Comparison of ENCODE assay signal across 1 cellular context in the genomic region with DNA sequence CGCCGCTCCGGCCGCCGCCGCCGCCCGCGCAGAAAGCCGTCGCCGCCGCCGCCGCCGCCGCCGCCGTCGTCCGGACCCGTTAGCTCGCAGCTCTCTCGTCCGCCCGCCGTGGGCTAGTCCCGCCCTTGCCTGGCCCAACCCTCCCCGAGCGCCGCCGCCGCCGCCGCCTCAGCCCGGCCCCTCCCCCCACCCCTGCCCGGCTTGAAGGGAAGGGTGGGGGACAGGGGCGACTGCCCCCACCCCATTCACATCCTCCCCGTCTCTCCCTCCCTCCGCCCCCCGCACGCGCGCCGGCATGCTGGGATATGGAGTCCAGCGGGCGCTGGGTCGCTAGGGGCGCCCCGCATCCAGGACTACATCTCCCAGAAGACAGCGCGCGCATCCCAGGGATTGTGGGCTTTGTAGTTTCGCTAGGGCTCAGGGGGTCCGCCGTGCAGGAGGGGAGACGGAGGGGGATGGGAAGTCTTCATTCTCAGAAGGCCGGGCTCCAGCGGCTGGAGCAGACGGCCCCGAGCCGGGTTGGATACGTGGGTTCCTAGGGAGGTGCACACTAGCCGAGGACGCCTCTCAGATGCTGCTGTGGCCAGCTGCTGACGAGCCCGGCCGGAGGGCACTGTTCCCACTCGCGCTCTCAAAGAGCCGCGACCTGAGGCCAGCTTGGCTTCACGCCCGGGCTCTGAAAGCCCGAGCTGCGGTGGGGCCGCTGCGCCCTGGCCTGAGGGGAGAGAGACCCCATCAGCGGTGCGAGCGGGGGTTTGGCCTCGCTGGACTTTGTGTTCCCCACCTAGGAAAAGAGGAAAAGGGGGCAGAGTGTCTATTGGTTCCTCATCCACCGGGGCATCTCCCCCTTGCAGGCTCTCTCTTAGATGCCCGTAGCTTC.
A peak's percentile ranks its signal among the peaks of the same experiment; 100 is the strongest.
TF ChIP-seq lines count a peak whose summit lies in the region.

A gene with protein sequence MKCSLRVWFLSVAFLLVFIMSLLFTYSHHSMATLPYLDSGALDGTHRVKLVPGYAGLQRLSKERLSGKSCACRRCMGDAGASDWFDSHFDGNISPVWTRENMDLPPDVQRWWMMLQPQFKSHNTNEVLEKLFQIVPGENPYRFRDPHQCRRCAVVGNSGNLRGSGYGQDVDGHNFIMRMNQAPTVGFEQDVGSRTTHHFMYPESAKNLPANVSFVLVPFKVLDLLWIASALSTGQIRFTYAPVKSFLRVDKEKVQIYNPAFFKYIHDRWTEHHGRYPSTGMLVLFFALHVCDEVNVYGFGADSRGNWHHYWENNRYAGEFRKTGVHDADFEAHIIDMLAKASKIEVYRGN (minus strand): TSS at position 118 of the 880 bp plus-strand sequence. CDS start 40,570 bp downstream, outside the sequence.

TF ChIP-seq in K562, 482 proteins besides CTCF, POLR2A, EP300 and RAD21 (continued from another document and continues in another):
- TF ChIP-seq ZNF146 (CRISPR knock-in tag; IDR thresholded peaks at IDR 0.05; ENCODE audit: unreplicated experiment), result no peak
- no peak for TF ChIP-seq KDM5B (IDR thresholded peaks at IDR 0.05; ENCODE audit: insufficient replicate concordance, low read depth, low read length)
- TF ChIP-seq, protein P1, sequence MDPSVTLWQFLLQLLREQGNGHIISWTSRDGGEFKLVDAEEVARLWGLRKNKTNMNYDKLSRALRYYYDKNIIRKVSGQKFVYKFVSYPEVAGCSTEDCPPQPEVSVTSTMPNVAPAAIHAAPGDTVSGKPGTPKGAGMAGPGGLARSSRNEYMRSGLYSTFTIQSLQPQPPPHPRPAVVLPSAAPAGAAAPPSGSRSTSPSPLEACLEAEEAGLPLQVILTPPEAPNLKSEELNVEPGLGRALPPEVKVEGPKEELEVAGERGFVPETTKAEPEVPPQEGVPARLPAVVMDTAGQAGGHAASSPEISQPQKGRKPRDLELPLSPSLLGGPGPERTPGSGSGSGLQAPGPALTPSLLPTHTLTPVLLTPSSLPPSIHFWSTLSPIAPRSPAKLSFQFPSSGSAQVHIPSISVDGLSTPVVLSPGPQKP (CRISPR knock-in tag; IDR thresholded peaks at IDR 0.05), result no peak
- TF ChIP-seq HNRNPLL (IDR thresholded peaks at IDR 0.05; ENCODE audit: low read depth, low read length, poor library complexity, severe bottlenecking), result no peak
- peak; percentile 35; the same call in 1 of the 2 replicates for TF ChIP-seq MTA3 (IDR thresholded peaks at IDR 0.05; ENCODE audit: borderline replicate concordance)
- peak; percentile 72; the same call in 1 of the 2 replicates for TF ChIP-seq SAFB (IDR thresholded peaks at IDR 0.05; ENCODE audit: borderline replicate concordance, low read depth, low read length)
- TF ChIP-seq SMARCC2 (IDR thresholded peaks at IDR 0.05; ENCODE audit: low read depth), result no peak
- 0 out of 2 replicates have a peak, but pooled peaks have one; percentile 54 for TF ChIP-seq PYGO2 (tag; IDR thresholded peaks at IDR 0.05)
- TF ChIP-seq NCOA2 (IDR thresholded peaks at IDR 0.05; ENCODE audit: partially characterized antibody in 2 of 2), result no peak
- peak; percentile 44 for TF ChIP-seq FIP1L1 (IDR thresholded peaks at IDR 0.05; ENCODE audit: low read depth, low read length, poor library complexity, severe bottlenecking)
- TF ChIP-seq, protein P2, sequence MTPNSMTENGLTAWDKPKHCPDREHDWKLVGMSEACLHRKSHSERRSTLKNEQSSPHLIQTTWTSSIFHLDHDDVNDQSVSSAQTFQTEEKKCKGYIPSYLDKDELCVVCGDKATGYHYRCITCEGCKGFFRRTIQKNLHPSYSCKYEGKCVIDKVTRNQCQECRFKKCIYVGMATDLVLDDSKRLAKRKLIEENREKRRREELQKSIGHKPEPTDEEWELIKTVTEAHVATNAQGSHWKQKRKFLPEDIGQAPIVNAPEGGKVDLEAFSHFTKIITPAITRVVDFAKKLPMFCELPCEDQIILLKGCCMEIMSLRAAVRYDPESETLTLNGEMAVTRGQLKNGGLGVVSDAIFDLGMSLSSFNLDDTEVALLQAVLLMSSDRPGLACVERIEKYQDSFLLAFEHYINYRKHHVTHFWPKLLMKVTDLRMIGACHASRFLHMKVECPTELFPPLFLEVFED (CRISPR knock-in tag; conservative IDR thresholded peaks at IDR 0.05), result peak; percentile 88; the same call in 1 of the 2 replicates
- TF ChIP-seq, protein P3, sequence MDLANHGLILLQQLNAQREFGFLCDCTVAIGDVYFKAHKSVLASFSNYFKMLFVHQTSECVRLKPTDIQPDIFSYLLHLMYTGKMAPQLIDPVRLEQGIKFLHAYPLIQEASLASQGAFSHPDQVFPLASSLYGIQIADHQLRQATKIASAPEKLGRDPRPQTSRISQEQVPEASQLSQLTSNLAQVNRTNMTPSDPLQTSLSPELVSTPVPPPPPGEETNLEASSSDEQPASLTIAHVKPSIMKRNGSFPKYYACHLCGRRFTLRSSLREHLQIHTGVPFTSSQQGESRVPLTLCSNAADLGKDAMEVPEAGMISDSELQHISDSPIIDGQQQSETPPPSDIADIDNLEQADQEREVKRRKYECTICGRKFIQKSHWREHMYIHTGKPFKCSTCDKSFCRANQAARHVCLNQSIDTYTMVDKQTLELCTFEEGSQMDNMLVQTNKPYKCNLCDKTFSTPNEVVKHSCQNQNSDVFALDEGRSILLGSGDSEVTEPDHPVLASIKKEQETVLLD (IDR thresholded peaks at IDR 0.05), result peak; percentile 55
- peak in 1 of 2 experiments; percentile 99; a peak in 2 of 4 replicates for TF ChIP-seq KDM4B (IDR thresholded peaks at IDR 0.05; ENCODE audit: borderline replicate concordance in 2 of 2, low read depth in 1 of 2)
- TF ChIP-seq NEUROD1 (IDR thresholded peaks at IDR 0.05; ENCODE audit: borderline replicate concordance, low read depth, low read length, partially characterized antibody), result peak; percentile 28
- TF ChIP-seq, protein P4, sequence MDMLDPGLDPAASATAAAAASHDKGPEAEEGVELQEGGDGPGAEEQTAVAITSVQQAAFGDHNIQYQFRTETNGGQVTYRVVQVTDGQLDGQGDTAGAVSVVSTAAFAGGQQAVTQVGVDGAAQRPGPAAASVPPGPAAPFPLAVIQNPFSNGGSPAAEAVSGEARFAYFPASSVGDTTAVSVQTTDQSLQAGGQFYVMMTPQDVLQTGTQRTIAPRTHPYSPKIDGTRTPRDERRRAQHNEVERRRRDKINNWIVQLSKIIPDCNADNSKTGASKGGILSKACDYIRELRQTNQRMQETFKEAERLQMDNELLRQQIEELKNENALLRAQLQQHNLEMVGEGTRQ (CRISPR knock-in tag; IDR thresholded peaks at IDR 0.05), result no peak
- TF ChIP-seq, protein P5, sequence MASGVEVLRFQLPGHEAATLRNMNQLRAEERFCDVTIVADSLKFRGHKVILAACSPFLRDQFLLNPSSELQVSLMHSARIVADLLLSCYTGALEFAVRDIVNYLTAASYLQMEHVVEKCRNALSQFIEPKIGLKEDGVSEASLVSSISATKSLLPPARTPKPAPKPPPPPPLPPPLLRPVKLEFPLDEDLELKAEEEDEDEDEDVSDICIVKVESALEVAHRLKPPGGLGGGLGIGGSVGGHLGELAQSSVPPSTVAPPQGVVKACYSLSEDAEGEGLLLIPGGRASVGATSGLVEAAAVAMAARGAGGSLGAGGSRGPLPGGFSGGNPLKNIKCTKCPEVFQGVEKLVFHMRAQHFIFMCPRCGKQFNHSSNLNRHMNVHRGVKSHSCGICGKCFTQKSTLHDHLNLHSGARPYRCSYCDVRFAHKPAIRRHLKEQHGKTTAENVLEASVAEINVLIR (CRISPR knock-in tag; IDR thresholded peaks at IDR 0.05), result peak; percentile 72
- TF ChIP-seq, protein P6, sequence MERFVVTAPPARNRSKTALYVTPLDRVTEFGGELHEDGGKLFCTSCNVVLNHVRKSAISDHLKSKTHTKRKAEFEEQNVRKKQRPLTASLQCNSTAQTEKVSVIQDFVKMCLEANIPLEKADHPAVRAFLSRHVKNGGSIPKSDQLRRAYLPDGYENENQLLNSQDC (CRISPR knock-in tag; IDR thresholded peaks at IDR 0.05), result no peak
- TF ChIP-seq, protein P7, sequence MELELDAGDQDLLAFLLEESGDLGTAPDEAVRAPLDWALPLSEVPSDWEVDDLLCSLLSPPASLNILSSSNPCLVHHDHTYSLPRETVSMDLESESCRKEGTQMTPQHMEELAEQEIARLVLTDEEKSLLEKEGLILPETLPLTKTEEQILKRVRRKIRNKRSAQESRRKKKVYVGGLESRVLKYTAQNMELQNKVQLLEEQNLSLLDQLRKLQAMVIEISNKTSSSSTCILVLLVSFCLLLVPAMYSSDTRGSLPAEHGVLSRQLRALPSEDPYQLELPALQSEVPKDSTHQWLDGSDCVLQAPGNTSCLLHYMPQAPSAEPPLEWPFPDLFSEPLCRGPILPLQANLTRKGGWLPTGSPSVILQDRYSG (tag; conservative IDR thresholded peaks at IDR 0.05; ENCODE audit: low read depth), result peak; percentile 80; the same call in 1 of the 2 replicates
- peak; percentile 81 for TF ChIP-seq POLR2G (IDR thresholded peaks at IDR 0.05; ENCODE audit: low read depth, low read length)
- no peak for TF ChIP-seq ZKSCAN3 (CRISPR knock-in tag; IDR thresholded peaks at IDR 0.05)
- peak; percentile 31 for TF ChIP-seq PHF20 (IDR thresholded peaks at IDR 0.05; ENCODE audit: partially characterized antibody)
- peak; percentile 28; the same call in 1 of the 2 replicates for TF ChIP-seq TRIM28 (IDR thresholded peaks at IDR 0.05)
- TF ChIP-seq GABPB1 (CRISPR knock-in tag; IDR thresholded peaks at IDR 0.05), result peak; percentile 85
- TF ChIP-seq ZNF76 (CRISPR knock-in tag; IDR thresholded peaks at IDR 0.05; ENCODE audit: borderline replicate concordance), result peak; percentile 41; the same call in 1 of the 2 replicates
- TF ChIP-seq ZNF24 (IDR thresholded peaks at IDR 0.05), result no peak
- no peak for TF ChIP-seq STAT5B (CRISPR knock-in tag; IDR thresholded peaks at IDR 0.05)
- TF ChIP-seq, protein P8, sequence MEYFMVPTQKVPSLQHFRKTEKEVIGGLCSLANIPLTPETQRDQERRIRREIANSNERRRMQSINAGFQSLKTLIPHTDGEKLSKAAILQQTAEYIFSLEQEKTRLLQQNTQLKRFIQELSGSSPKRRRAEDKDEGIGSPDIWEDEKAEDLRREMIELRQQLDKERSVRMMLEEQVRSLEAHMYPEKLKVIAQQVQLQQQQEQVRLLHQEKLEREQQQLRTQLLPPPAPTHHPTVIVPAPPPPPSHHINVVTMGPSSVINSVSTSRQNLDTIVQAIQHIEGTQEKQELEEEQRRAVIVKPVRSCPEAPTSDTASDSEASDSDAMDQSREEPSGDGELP (CRISPR knock-in tag; IDR thresholded peaks at IDR 0.05; ENCODE audit: borderline replicate concordance), result peak; percentile 89
- 0 out of 2 replicates have a peak, but pooled peaks have one; percentile 3 for TF ChIP-seq CBFA2T3 (IDR thresholded peaks at IDR 0.05)
- peak; percentile 69; the same call in 1 of the 2 replicates for TF ChIP-seq ZNF79 (CRISPR knock-in tag; IDR thresholded peaks at IDR 0.05; ENCODE audit: low read depth)
- TF ChIP-seq ZNF143 (CRISPR knock-in tag; IDR thresholded peaks at IDR 0.05), result peak; percentile 99
- no peak for TF ChIP-seq ZC3H4 (CRISPR knock-in tag; IDR thresholded peaks at IDR 0.05; ENCODE audit: borderline replicate concordance)
- TF ChIP-seq, protein P9, sequence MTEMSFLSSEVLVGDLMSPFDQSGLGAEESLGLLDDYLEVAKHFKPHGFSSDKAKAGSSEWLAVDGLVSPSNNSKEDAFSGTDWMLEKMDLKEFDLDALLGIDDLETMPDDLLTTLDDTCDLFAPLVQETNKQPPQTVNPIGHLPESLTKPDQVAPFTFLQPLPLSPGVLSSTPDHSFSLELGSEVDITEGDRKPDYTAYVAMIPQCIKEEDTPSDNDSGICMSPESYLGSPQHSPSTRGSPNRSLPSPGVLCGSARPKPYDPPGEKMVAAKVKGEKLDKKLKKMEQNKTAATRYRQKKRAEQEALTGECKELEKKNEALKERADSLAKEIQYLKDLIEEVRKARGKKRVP (CRISPR knock-in tag; IDR thresholded peaks at IDR 0.05), result peak; percentile 83
- TF ChIP-seq, protein P10, sequence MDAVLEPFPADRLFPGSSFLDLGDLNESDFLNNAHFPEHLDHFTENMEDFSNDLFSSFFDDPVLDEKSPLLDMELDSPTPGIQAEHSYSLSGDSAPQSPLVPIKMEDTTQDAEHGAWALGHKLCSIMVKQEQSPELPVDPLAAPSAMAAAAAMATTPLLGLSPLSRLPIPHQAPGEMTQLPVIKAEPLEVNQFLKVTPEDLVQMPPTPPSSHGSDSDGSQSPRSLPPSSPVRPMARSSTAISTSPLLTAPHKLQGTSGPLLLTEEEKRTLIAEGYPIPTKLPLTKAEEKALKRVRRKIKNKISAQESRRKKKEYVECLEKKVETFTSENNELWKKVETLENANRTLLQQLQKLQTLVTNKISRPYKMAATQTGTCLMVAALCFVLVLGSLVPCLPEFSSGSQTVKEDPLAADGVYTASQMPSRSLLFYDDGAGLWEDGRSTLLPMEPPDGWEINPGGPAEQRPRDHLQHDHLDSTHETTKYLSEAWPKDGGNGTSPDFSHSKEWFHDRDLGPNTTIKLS (IDR thresholded peaks at IDR 0.05; ENCODE audit: borderline replicate concordance, low read depth), result peak; percentile 96
- TF ChIP-seq HEY1 (CRISPR knock-in tag; IDR thresholded peaks at IDR 0.05; ENCODE audit: borderline replicate concordance), result peak; percentile 60; the same call in 1 of the 2 replicates
- TF ChIP-seq, protein P11, sequence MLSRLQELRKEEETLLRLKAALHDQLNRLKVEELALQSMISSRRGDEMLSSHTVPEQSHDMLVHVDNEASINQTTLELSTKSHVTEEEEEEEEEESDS (CRISPR knock-in tag; IDR thresholded peaks at IDR 0.05), result no peak
- TF ChIP-seq ZKSCAN8 (CRISPR knock-in tag; IDR thresholded peaks at IDR 0.05), result peak; percentile 30; the same call in 1 of the 2 replicates
